8 cellular contexts compared by ENCODE assay signal in genomic region chr6:20056350-20056992, GRCh38.
A peak's percentile ranks its signal among the peaks of the same experiment; 100 is the strongest.
DNase-seq lines count a peak whose midpoint lies in the region; ATAC-seq and TF ChIP-seq lines count a peak whose summit lies in the region.

No MANE protein-coding gene starts in this region.

- ATAC-seq in GM19351 (IDR thresholded peaks at IDR 0.05; ENCODE audit: unreplicated experiment) (peak; percentile 57), GM21390 (IDR thresholded peaks at IDR 0.05; ENCODE audit: unreplicated experiment) (no peak)

- peak; percentile 77 for TF ChIP-seq CTCF in epithelial cell of proximal tubule (conservative IDR thresholded peaks at IDR 0.05; ENCODE audit: low read depth, low read length)

- H3K4me3 ChIP-seq in epithelial cell of proximal tubule (ENCODE audit: low read depth, low read length), result no peak overlapping the region

- DNase-seq in AML-193 (lab: John Stamatoyannopoulos, UW) (peak; percentile 50 to 51), KG1 (lab: John Stamatoyannopoulos, UW) (peak; percentile 17), OCI-M1 (lab: John Stamatoyannopoulos, UW) (peak; percentile 84), epithelial cell of proximal tubule (ENCODE audit: low read depth) (peak; percentile 50), non-pigmented ciliary epithelial cell (ENCODE audit: low read depth) (peak; percentile 28), islet precursor cell (no peak)
